In genomic region chr4:138522366-138522765, GRCh38 we compare ENCODE assay signal across 8 cellular contexts.
DNase-seq lines count a peak whose midpoint lies in the region; ATAC-seq, FAIRE-seq and TF ChIP-seq lines count a peak whose summit lies in the region.

No MANE protein-coding gene starts in this region.

- H2AFZ ChIP-seq in SK-N-SH (ENCODE audit: low read depth), result no peak overlapping the region
- no peak overlapping the region for H2AFZ ChIP-seq in K562 (ENCODE audit: low read depth, low read length)

- POLR2A ChIA-PET in SK-N-SH (lab: Yijun Ruan, JAX) (no interaction called here), K562 (lab: Yijun Ruan, JAX) (interaction anchor here (0.6 to 1.0 kb wide), 5 partner anchors 10 to 306 kb away, joined by 3 to 4 read pairs (median 3); no protein-coding TSS in a partner anchor)

- no peaks in the 10 kb centered on the region for H3K9me2 ChIP-seq in SK-N-SH

- BruUV-seq in K562 (replicated peaks; lab: Mats Ljungman, UMichigan), result no TSS peak

- TF ChIP-seq EP300 in SK-N-SH (IDR thresholded peaks at IDR 0.05; ENCODE audit: borderline replicate concordance in 1 of 2, low read depth in 1 of 2, low read length in 1 of 2), result no peak
- no peak for TF ChIP-seq EP300 in K562 (IDR thresholded peaks at IDR 0.05; ENCODE audit: low read length)

- 40% methylated on average over 1 of the region's 1 CpG for WGBS in SK-N-SH (ENCODE audit: low lambda C conversion rate)
- 0% methylated on average over 1 of the region's 1 CpG for WGBS in K562 (ENCODE audit: insufficient coverage, low coverage, missing lambda C conversion rate)

- no peaks in the 10 kb centered on the region for H3F3A ChIP-seq in SK-N-SH (replicated peaks; ENCODE audit: insufficient read depth)

- CTCF ChIA-PET in SK-N-SH (lab: Yijun Ruan, JAX) (interaction anchor here (0.6 to 1.4 kb wide), 3 partner anchors 9 to 202 kb away, joined by 3 read pairs; no protein-coding TSS in a partner anchor), K562 (lab: Yijun Ruan, JAX; ENCODE audit: low intra/inter-chr PET ratio) (interaction anchor here (1.5 kb wide), 1 partner anchor 486 kb away, joined by 7 read pairs; no protein-coding TSS in a partner anchor)

- DNase-seq in SK-N-SH, result no peak
- peak in 2 of 4 experiments; percentile 24 to 29 for DNase-seq in K562 (ENCODE audit: extremely low read depth in 1 of 4, low spot score in 3 of 4)
- DNase-seq in pulmonary artery endothelial cell (ENCODE audit: low read depth, low spot score), result peak; percentile 0
- no peak for DNase-seq in Right ventricle myocardium superior
- no peak for DNase-seq in T1000 (lab: John Stamatoyannopoulos, UW)
- no peak for DNase-seq in NCI-H2196 treated with DMSO at 0.1 percent for 48 hours (lab: John Stamatoyannopoulos, UW; ENCODE audit: unreplicated experiment)

- H3K79me2 ChIP-seq in SK-N-SH (ENCODE audit: insufficient read depth) (no peaks in the 10 kb centered on the region), K562 (ENCODE audit: control insufficient read depth, insufficient read depth, low read length) (no peaks in the 10 kb centered on the region)

- intact Hi-C loops in K562 (cut with micrococcal nuclease), result loop anchor here (1.0 to 5.0 kb wide), 3 partner anchors 430 to 790 kb away; no protein-coding TSS in a partner anchor
- intact Hi-C loops in Right ventricle myocardium superior (cut with DNase I), result no loop called here

- TF ChIP-seq RAD21 in SK-N-SH (IDR thresholded peaks at IDR 0.05; ENCODE audit: low read length) (peak; percentile 44), K562 (CRISPR knock-in tag; conservative IDR thresholded peaks at IDR 0.05 in 1 of 2, IDR thresholded peaks at IDR 0.05 in 1 of 2) (peak; percentile 48 to 70)

- H3K9me3 ChIP-seq in SK-N-SH (0 out of 2 replicates have a peak, but pooled peaks cover 3% of the 10 kb centered on the region), K562 (replicated peaks; ENCODE audit: control insufficient read depth, insufficient read depth, low read depth, low read length) (no peaks in the 10 kb centered on the region)

- no peak for TF ChIP-seq POLR2A in K562 (conservative IDR thresholded peaks at IDR 0.05)

- TF ChIP-seq CTCF in SK-N-SH (IDR thresholded peaks at IDR 0.05) (peak; percentile 35; the same call in 1 of the 2 replicates), K562 (IDR thresholded peaks at IDR 0.05 in 2 of 3, conservative IDR thresholded peaks at IDR 0.05 in 1 of 3; ENCODE audit: insufficient read depth in 2 of 3, low read depth in 1 of 3, low read length in 3 of 3) (peak; percentile 35 to 65 (median 59); a peak in 4 of 6 replicates)

- H3K4me2 ChIP-seq in SK-N-SH, result no peak overlapping the region
- no peak overlapping the region for H3K4me2 ChIP-seq in K562 (ENCODE audit: insufficient read depth, low read length)

- no peak overlapping the region for H3K4me3 ChIP-seq in SK-N-SH (ENCODE audit: low read depth in 2 of 2, low read length in 1 of 2)
- H3K4me3 ChIP-seq in K562, result no peak overlapping the region

- H3K9me1 ChIP-seq in K562 (ENCODE audit: control insufficient read depth, insufficient read depth, low read length), result no peaks in the 10 kb centered on the region

- no peaks in the 10 kb centered on the region for H3K27me3 ChIP-seq in SK-N-SH (ENCODE audit: insufficient read depth)
- no peaks in the 10 kb centered on the region for H3K27me3 ChIP-seq in K562 (ENCODE audit: control insufficient read depth in 2 of 2, insufficient read depth in 2 of 2, low read length in 2 of 2)

- FAIRE-seq in K562 (lab: Jason Lieb, UNC), result no peak

- no peaks in the 10 kb centered on the region for H4K20me1 ChIP-seq in SK-N-SH (ENCODE audit: insufficient read depth)
- no peaks in the 10 kb centered on the region for H4K20me1 ChIP-seq in K562 (replicated peaks; ENCODE audit: control insufficient read depth, insufficient read depth, low read length)

- ATAC-seq in SK-N-SH treated with all-trans-retinoic acid at 6 μM for 48 hours (no peak), HG03442 (IDR thresholded peaks at IDR 0.05; ENCODE audit: unreplicated experiment) (peak; percentile 75), K562 (peak; percentile 90), Right ventricle myocardium superior (ENCODE audit: poor library complexity) (no peak)

- H3K27ac ChIP-seq in SK-N-SH (ENCODE audit: low read depth in 2 of 2, low read length in 1 of 2) (no peak overlapping the region), K562 (ENCODE audit: extremely low read depth, low read depth, low read length) (no peak overlapping the region)

- in situ Hi-C loops in K562 (cut with MboI), result no loop called here

- H3K9ac ChIP-seq in SK-N-SH, result no peak overlapping the region
- H3K9ac ChIP-seq in K562 (ENCODE audit: insufficient read depth in 1 of 2, low read depth in 2 of 2, low read length in 2 of 2), result no peak overlapping the region

- no peaks in the 10 kb centered on the region for H3K36me3 ChIP-seq in SK-N-SH (replicated peaks in 1 of 2; ENCODE audit: control insufficient read depth in 1 of 2, insufficient read depth in 2 of 2, low read length in 1 of 2)
- no peaks in the 10 kb centered on the region for H3K36me3 ChIP-seq in K562 (ENCODE audit: control insufficient read depth, insufficient read depth, low read length)

- H3K4me1 ChIP-seq in SK-N-SH (ENCODE audit: control insufficient read depth in 1 of 2, insufficient read depth in 2 of 2, low read depth in 1 of 2, low read length in 1 of 2) (no peaks in the 10 kb centered on the region), K562 (replicated peaks in 1 of 2; ENCODE audit: control insufficient read depth in 2 of 2, insufficient read depth in 2 of 2, low read length in 2 of 2) (no peaks in the 10 kb centered on the region)

TF ChIP-seq in SK-N-SH, 30 proteins besides CTCF, POLR2A, EP300 and RAD21:
- no peak for TF ChIP-seq FOXJ3 (CRISPR knock-in tag; IDR thresholded peaks at IDR 0.05)
- TF ChIP-seq SMC3 (IDR thresholded peaks at IDR 0.05; ENCODE audit: low read depth, low read length), result peak; percentile 11; the same call in 1 of the 2 replicates

TF ChIP-seq in SK-N-SH treated with all-trans-retinoic acid at 6 μM for 48 hours, 23 proteins besides CTCF, POLR2A, EP300 and RAD21:
- no peak for TF ChIP-seq GLIS3 (CRISPR knock-in tag; IDR thresholded peaks at IDR 0.05)
- TF ChIP-seq ZFP30 (CRISPR knock-in tag; IDR thresholded peaks at IDR 0.05), result no peak
- no peak for TF ChIP-seq CREB5 (CRISPR knock-in tag; IDR thresholded peaks at IDR 0.05; ENCODE audit: low read depth)
- TF ChIP-seq PPARA (CRISPR knock-in tag; IDR thresholded peaks at IDR 0.05; ENCODE audit: borderline replicate concordance), result no peak
- no peak for TF ChIP-seq ESRRG (CRISPR knock-in tag; IDR thresholded peaks at IDR 0.05)
- TF ChIP-seq BACH2 (CRISPR knock-in tag; IDR thresholded peaks at IDR 0.05; ENCODE audit: borderline replicate concordance), result no peak
- no peak for TF ChIP-seq CSDC2 (CRISPR knock-in tag; IDR thresholded peaks at IDR 0.05)
- no peak for TF ChIP-seq ISL1 (CRISPR knock-in tag; IDR thresholded peaks at IDR 0.05)
- no peak for TF ChIP-seq SNAI2 (CRISPR knock-in tag; IDR thresholded peaks at IDR 0.05)
- TF ChIP-seq ZNF565 (CRISPR knock-in tag; conservative IDR thresholded peaks at IDR 0.05; ENCODE audit: low read depth), result no peak
- TF ChIP-seq TOX (CRISPR knock-in tag; IDR thresholded peaks at IDR 0.05; ENCODE audit: borderline replicate concordance), result no peak
- TF ChIP-seq ZNF8 (CRISPR knock-in tag; IDR thresholded peaks at IDR 0.05), result no peak

TF ChIP-seq in K562, 482 proteins besides CTCF, POLR2A, EP300 and RAD21:
- TF ChIP-seq ZNF175 (CRISPR knock-in tag; IDR thresholded peaks at IDR 0.05; ENCODE audit: low read depth) (no peak), SMC3 (conservative IDR thresholded peaks at IDR 0.05; ENCODE audit: insufficient read depth, low read depth, low read length) (0 out of 2 replicates have a peak, but pooled peaks have one; percentile 31), ILK (tag; IDR thresholded peaks at IDR 0.05; ENCODE audit: borderline replicate concordance, low read depth) (no peak), CC2D1A (IDR thresholded peaks at IDR 0.05) (peak; percentile 36; the same call in 1 of the 2 replicates), ZFP91 (CRISPR knock-in tag; IDR thresholded peaks at IDR 0.05) (no peak), CHD1 (IDR thresholded peaks at IDR 0.05; ENCODE audit: low read length) (no peak), DEAF1 (CRISPR knock-in tag; IDR thresholded peaks at IDR 0.05) (peak; percentile 52)

Comparison
In these comparisons a context has a peak if more than half of its experiments do, and no peak if none do; other contexts are left out.
1. ATAC-seq: peak in HG03442 (single experiment) and K562 (single experiment); none in SK-N-SH treated with all-trans-retinoic acid at 6 μM for 48 hours (single experiment) and Right ventricle myocardium superior (single experiment).
2. Of the 27 proteins assayed by ChIP-seq in both K562 and SK-N-SH: peak only in K562: none; only in SK-N-SH: none; in both: CTCF, RAD21 and SMC3; in neither: 24.